8 cellular contexts compared by ENCODE assay signal in genomic region chr5:56839062-56839461, GRCh38. TPM values are rescaled to one million over a fixed set of nuclear protein-coding genes. Genes with fewer than 3 reads are reported as not detected.
A peak's percentile ranks its signal among the peaks of the same experiment; 100 is the strongest.
DNase-seq lines count a peak whose midpoint lies in the region; ATAC-seq and TF ChIP-seq lines count a peak whose summit lies in the region.

No MANE protein-coding gene starts in this region.

- H3K9me3 Mint-ChIP-seq in CD4-positive, alpha-beta T cell, result no peaks in the 10 kb centered on the region
- H3K9me3 Mint-ChIP-seq in IgD-negative memory B cell, result no peaks in the 10 kb centered on the region

- H3K4me3 Mint-ChIP-seq in CD4-positive, alpha-beta T cell, result peak overlapping the region; percentile 74
- H3K4me3 Mint-ChIP-seq in IgD-negative memory B cell, result peak overlapping the region in 3 of 4 donors; percentile 67 to 69 (median 69)

- intact Hi-C loops in CD4-positive, alpha-beta T cell (cut with DNase I, micrococcal nuclease), result loop anchor here (2.0 to 10.0 kb wide), 4 partner anchors 357 to 902 kb away; no protein-coding TSS in a partner anchor
- intact Hi-C loops in mammary epithelial cell (cut with micrococcal nuclease), result loop anchor here (5.0 kb wide), 1 partner anchor 637 kb away; no protein-coding TSS in a partner anchor

- no peaks in the 10 kb centered on the region for H3K27me3 Mint-ChIP-seq in CD4-positive, alpha-beta T cell
- no peaks in the 10 kb centered on the region for H3K27me3 Mint-ChIP-seq in IgD-negative memory B cell

- no peak for TF ChIP-seq CTCF in CD4-positive, alpha-beta T cell (IDR thresholded peaks at IDR 0.05)
- no peak for TF ChIP-seq CTCF in mammary epithelial cell (conservative IDR thresholded peaks at IDR 0.05 in 1 of 2, IDR thresholded peaks at IDR 0.05 in 1 of 2; ENCODE audit: extremely low read depth in 1 of 2, insufficient read depth in 1 of 2, low read depth in 1 of 2, low read length in 2 of 2)
- TF ChIP-seq CTCF in neutrophil (IDR thresholded peaks at IDR 0.05), result no peak

- H3K36me3 ChIP-seq in mammary epithelial cell (ENCODE audit: insufficient read depth, low read length), result no peaks in the 10 kb centered on the region
- H3K36me3 ChIP-seq in neutrophil, result no peaks in the 10 kb centered on the region

- POLR2A ChIA-PET in CD4-positive, alpha-beta T cell (lab: Charles Lee), result interaction anchor here (0.6 to 2.8 kb wide), 11 partner anchors 10 to 844 kb away, joined by 3 to 28 read pairs (median 6); partner anchors contain the start of genes IL6ST and MAP3K1

- CTCF ChIA-PET in CD4-positive, alpha-beta T cell (lab: Charles Lee), result interaction anchor here (0.7 to 2.5 kb wide), 27 partner anchors 9 to 903 kb away, joined by 3 to 40 read pairs (median 4); no protein-coding TSS in a partner anchor
- CTCF ChIA-PET in mammary epithelial cell (lab: Charles Lee; ENCODE audit: low non-redundant PET), result interaction anchor here (0.5 to 1.6 kb wide), 3 partner anchors 520 to 745 kb away, joined by 3 to 12 read pairs (median 3); no protein-coding TSS in a partner anchor

- dilution Hi-C loops in mammary epithelial cell (cut with HindIII; ENCODE audit: low sequenced_read_pairs), result no loop called here

- no peaks in the 10 kb centered on the region for H3K27me3 ChIP-seq in CD4-positive, alpha-beta T cell (ENCODE audit: control insufficient read depth, insufficient read depth, low read length)
- H3K27me3 ChIP-seq in mammary epithelial cell (ENCODE audit: insufficient read depth, low read length) (no peaks in the 10 kb centered on the region), neutrophil (no peaks in the 10 kb centered on the region)

- peak overlapping the region; percentile 81 for H3K27ac Mint-ChIP-seq in CD4-positive, alpha-beta T cell
- peak overlapping the region; percentile 89 to 94 (median 91) for H3K27ac Mint-ChIP-seq in IgD-negative memory B cell

- no peak overlapping the region for H3K9ac ChIP-seq in mammary epithelial cell (ENCODE audit: insufficient read depth, low read length)

- no peak for ATAC-seq in CD4-positive, alpha-beta T cell (ENCODE audit: poor library complexity)
- no peak for ATAC-seq in HG02973 (IDR thresholded peaks at IDR 0.05; ENCODE audit: unreplicated experiment)
- ATAC-seq in HG03196 (IDR thresholded peaks at IDR 0.05; ENCODE audit: unreplicated experiment), result no peak

- H3K79me2 ChIP-seq in mammary epithelial cell (ENCODE audit: insufficient read depth, low read length), result peaks cover 96% of the 10 kb centered on the region

- no peak overlapping the region for H3K27ac ChIP-seq in CD4-positive, alpha-beta T cell (ENCODE audit: low read depth, low read length)
- H3K27ac ChIP-seq in mammary epithelial cell (ENCODE audit: insufficient read depth, low read depth, low read length) (peak overlapping the region; percentile 27), neutrophil (peak overlapping the region; percentile 57)

- DNase-seq in CD4-positive, alpha-beta T cell, result no peak
- DNase-seq in mammary epithelial cell (no peak), NCI-H2029 treated with DMSO at 0.1 percent for 48 hours (lab: John Stamatoyannopoulos, UW) (no peak)
- DNase-seq in stimulated activated CD4-positive, alpha-beta T cell treated with anti-CD3 and anti-CD28 coated beads, Interleukin-2, amount 100 ng/mL, for 24 hours, result no peak

- H3K4me3 ChIP-seq in mammary epithelial cell (replicated peaks in 1 of 3; ENCODE audit: insufficient read depth in 1 of 3, low read depth in 2 of 3, low read length in 3 of 3) (no peak overlapping the region), neutrophil (ENCODE audit: low read depth in 1 of 2, low read length in 1 of 2) (no peak overlapping the region)

- H4K20me1 ChIP-seq in mammary epithelial cell (ENCODE audit: insufficient read depth, low read length), result no peaks in the 10 kb centered on the region

- peak overlapping the region; percentile 74 for H3K4me2 ChIP-seq in mammary epithelial cell (ENCODE audit: insufficient read depth, low read depth, low read length)

- H3K4me1 ChIP-seq in mammary epithelial cell (ENCODE audit: insufficient read depth, low read length) (peaks cover 5% of the 10 kb centered on the region), neutrophil (ENCODE audit: control insufficient read depth in 1 of 2, insufficient read depth in 1 of 2, low read depth in 1 of 2, low read length in 1 of 2) (peaks cover 3 to 20% of the 10 kb centered on the region in 2 experiments)

- H2AFZ ChIP-seq in mammary epithelial cell (ENCODE audit: low read depth, low read length), result peak overlapping the region; percentile 15

- 65% methylated on average over 4 of the region's 4 CpGs for WGBS in mammary epithelial cell (ENCODE audit: low coverage, missing lambda C conversion rate)

- peaks cover 92% of the 10 kb centered on the region for H3K4me1 Mint-ChIP-seq in CD4-positive, alpha-beta T cell (ENCODE audit: low read depth)
- H3K4me1 Mint-ChIP-seq in IgD-negative memory B cell, result peaks cover 78 to 88% (median 85%) of the 10 kb centered on the region in 3 donors

- no TSS peak for BruUV-seq in mammary epithelial cell (replicated peaks; lab: Mats Ljungman, UMichigan)

- H3K9me3 ChIP-seq in CD4-positive, alpha-beta T cell (ENCODE audit: control insufficient read depth, low read length), result no peaks in the 10 kb centered on the region
- H3K9me3 ChIP-seq in mammary epithelial cell (replicated peaks; ENCODE audit: insufficient read depth, low read length) (no peaks in the 10 kb centered on the region), neutrophil (no peaks in the 10 kb centered on the region)

- in situ Hi-C loops in mammary epithelial cell (cut with MboI; ENCODE audit: low sequenced_read_pairs in 2 of 2), result loop anchor here (5.0 kb wide), 2 partner anchors 562 to 567 kb away; no protein-coding TSS in a partner anchor

- peaks cover 5% of the 10 kb centered on the region for H3K36me3 Mint-ChIP-seq in CD4-positive, alpha-beta T cell (ENCODE audit: low read depth)
- peaks cover 3% of the 10 kb centered on the region for H3K36me3 Mint-ChIP-seq in IgD-negative memory B cell

RNA-seq across cellular contexts. Expression of gene MAP3K1, which starts 23.7 kb away (rescaled TPM):
- total RNA-seq in CD4-positive, alpha-beta T cell, result 10 to 100 TPM; 59.4 to 62.5 TPM
- polyA plus RNA-seq in IgD-negative memory B cell (69.8 TPM), mammary epithelial cell (4.3 TPM)
- total RNA-seq in mammary epithelial cell, result 10 to 100 TPM; 10.0 to 18.7 TPM
- polyA minus RNA-seq in mammary epithelial cell, result 20.5 TPM
